ENCODE assay signal across 1 cellular context in genomic region chr22:28920757-28921584, GRCh38.
TF ChIP-seq lines count a peak whose summit lies in the region.

No MANE protein-coding gene starts in this region.

TF ChIP-seq in HepG2, 621 proteins besides CTCF, POLR2A, EP300 and RAD21 (continued from another document and continues in another):
- TF ChIP-seq ZNF616 (CRISPR knock-in tag; IDR thresholded peaks at IDR 0.05; ENCODE audit: low read depth), result no peak
- TF ChIP-seq ZNF276 (CRISPR knock-in tag; IDR thresholded peaks at IDR 0.05; ENCODE audit: low read depth), result no peak
- TF ChIP-seq RBM22 (optimal IDR thresholded peaks at IDR 0.05; ENCODE audit: low read length), result peak; percentile 73
- TF ChIP-seq HNF4G (IDR thresholded peaks at IDR 0.05; ENCODE audit: borderline replicate concordance, low read depth, low read length), result peak; percentile 64; the same call in 1 of the 2 replicates
- no peak for TF ChIP-seq HNF4G (CRISPR knock-in tag; IDR thresholded peaks at IDR 0.05; ENCODE audit: borderline replicate concordance, low read depth)
- peak; percentile 73 for TF ChIP-seq ZEB1 (IDR thresholded peaks at IDR 0.05; ENCODE audit: insufficient replicate concordance, low read depth)
- TF ChIP-seq ZNF407 (CRISPR knock-in tag; IDR thresholded peaks at IDR 0.05; ENCODE audit: not compliant biosample characterization), result no peak
- TF ChIP-seq AKAP8 (CRISPR knock-in tag; IDR thresholded peaks at IDR 0.05), result peak; percentile 68; the same call in 1 of the 2 replicates
- no peak for TF ChIP-seq ZNF331 (CRISPR knock-in tag; IDR thresholded peaks at IDR 0.05)
- TF ChIP-seq ATF7-NPFF (CRISPR knock-in tag; IDR thresholded peaks at IDR 0.05; ENCODE audit: low read depth), result no peak
- no peak for TF ChIP-seq MEIS1 (CRISPR knock-in tag; IDR thresholded peaks at IDR 0.05; ENCODE audit: borderline replicate concordance)
- peak; percentile 69 for TF ChIP-seq TEAD3 (CRISPR knock-in tag; optimal IDR thresholded peaks at IDR 0.05; ENCODE audit: borderline replicate concordance)
- TF ChIP-seq MED1 (CRISPR knock-in tag; IDR thresholded peaks at IDR 0.05), result peak; percentile 94
- TF ChIP-seq HIVEP1 (CRISPR knock-in tag; IDR thresholded peaks at IDR 0.05), result no peak
- TF ChIP-seq HNRNPK (IDR thresholded peaks at IDR 0.05; ENCODE audit: low read depth, low read length, poor library complexity, severe bottlenecking), result no peak
- TF ChIP-seq UBTF (CRISPR knock-in tag; IDR thresholded peaks at IDR 0.05), result no peak
- TF ChIP-seq ZNF512 (CRISPR knock-in tag; IDR thresholded peaks at IDR 0.05), result no peak
- no peak for TF ChIP-seq RBM39 (IDR thresholded peaks at IDR 0.05; ENCODE audit: low read depth, low read length, poor library complexity, severe bottlenecking)
- TF ChIP-seq CREB3 (CRISPR knock-in tag; IDR thresholded peaks at IDR 0.05), result peak; percentile 71; the same call in 1 of the 2 replicates
- no peak for TF ChIP-seq ZNF672 (CRISPR knock-in tag; IDR thresholded peaks at IDR 0.05)
- TF ChIP-seq ZBTB8A (CRISPR knock-in tag; IDR thresholded peaks at IDR 0.05; ENCODE audit: borderline replicate concordance, low read depth), result no peak
- TF ChIP-seq XRCC5 (optimal IDR thresholded peaks at IDR 0.05; ENCODE audit: low read length), result peak; percentile 37
- TF ChIP-seq PHF21A (CRISPR knock-in tag; IDR thresholded peaks at IDR 0.05), result peak; percentile 88
- TF ChIP-seq ZNF740 (CRISPR knock-in tag; IDR thresholded peaks at IDR 0.05), result peak; percentile 96
- peak; percentile 62; the same call in 1 of the 2 replicates for TF ChIP-seq AHDC1 (CRISPR knock-in tag; IDR thresholded peaks at IDR 0.05; ENCODE audit: borderline replicate concordance)
- peak; percentile 82 for TF ChIP-seq ZSCAN21 (CRISPR knock-in tag; IDR thresholded peaks at IDR 0.05; ENCODE audit: borderline replicate concordance)
- TF ChIP-seq NCOA1 (CRISPR knock-in tag; IDR thresholded peaks at IDR 0.05), result no peak
- 0 out of 2 replicates have a peak, but pooled peaks have one; percentile 50 for TF ChIP-seq ZFP36L1 (CRISPR knock-in tag; IDR thresholded peaks at IDR 0.05)
- peak; percentile 77 for TF ChIP-seq POGZ (CRISPR knock-in tag; IDR thresholded peaks at IDR 0.05)
- peak; percentile 38 for TF ChIP-seq STAG1 (CRISPR knock-in tag; IDR thresholded peaks at IDR 0.05)
- no peak for TF ChIP-seq ZNF451 (CRISPR knock-in tag; IDR thresholded peaks at IDR 0.05)
- no peak for TF ChIP-seq ZC3H4 (CRISPR knock-in tag; IDR thresholded peaks at IDR 0.05; ENCODE audit: borderline replicate concordance)
- peak; percentile 85 for TF ChIP-seq BRF2 (CRISPR knock-in tag; IDR thresholded peaks at IDR 0.05)
- TF ChIP-seq ZNF10 (CRISPR knock-in tag; IDR thresholded peaks at IDR 0.05; ENCODE audit: borderline replicate concordance, low read depth), result no peak
- TF ChIP-seq MXI1 (IDR thresholded peaks at IDR 0.05; ENCODE audit: borderline replicate concordance, low read depth, low read length), result peak; percentile 89; the same call in 2 of the 3 replicates
